ENCODE assay signal across 25 cellular contexts in the genomic region with DNA sequence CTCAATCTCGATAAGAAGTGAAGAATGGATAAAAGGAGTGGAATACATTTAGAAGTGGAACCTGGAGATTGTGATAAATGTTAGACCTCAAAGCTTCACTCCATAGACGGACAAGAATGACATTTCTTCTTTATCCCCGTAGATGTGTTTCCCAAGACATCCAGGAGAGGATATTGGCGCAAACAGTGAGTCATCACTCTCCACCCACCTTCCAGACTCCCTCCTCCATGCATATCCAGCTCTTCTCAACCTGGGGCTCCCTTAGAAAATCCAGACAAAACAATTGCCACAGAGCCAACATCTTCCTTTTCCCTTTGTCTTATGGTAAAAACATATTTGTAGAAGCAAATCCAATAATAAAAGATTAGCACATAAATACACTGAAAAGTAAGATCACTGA.
"Had no signal": no experiment of that assay in that cellular context is flagged by ENCODE, and none has a peak within 500 bp of the region (broad histone marks: within the 10 kb centered on the region; RNA-seq: fewer than 3 reads in every experiment).

No MANE protein-coding gene starts in this region.

- H3K27me3 Mint-ChIP-seq: activated CD4-positive, alpha-beta memory T cell treated with anti-CD3 and anti-CD28 coated beads for 36 hours; activated naive CD8-positive, alpha-beta T cell; activated naive CD8-positive, alpha-beta T cell treated with anti-CD3 and anti-CD28 coated beads, Interleukin-2, amount 50 U/mL, for 24 hours had no signal

- H3K27me3 ChIP-seq: SJSA1 had no signal

- H3K4me3 ChIP-seq: SJSA1 had no signal

- H3K4me1 Mint-ChIP-seq: activated naive CD8-positive, alpha-beta T cell treated with anti-CD3 and anti-CD28 coated beads, Interleukin-2, amount 50 U/mL, for 24 hours had no signal

- H3K4me2 ChIP-seq: KMS-11, SK-N-SH had no signal

- H3K9ac ChIP-seq: KMS-11, SK-N-SH had no signal

- H3K4me1 ChIP-seq: SJSA1 had no signal

- H3K4me3 Mint-ChIP-seq: activated CD4-positive, alpha-beta memory T cell treated with anti-CD3 and anti-CD28 coated beads for 36 hours; activated naive CD4-positive, alpha-beta T cell treated with anti-CD3 and anti-CD28 coated beads for 36 hours; activated naive CD8-positive, alpha-beta T cell; activated naive CD8-positive, alpha-beta T cell treated with anti-CD3 and anti-CD28 coated beads, Interleukin-2, amount 50 U/mL, for 24 hours; activated T-cell treated with anti-CD3 and anti-CD28 coated beads, Interleukin-2, amount 50 U/mL, for 4 hours; activated T-helper 1 cell treated with anti-CD3 and anti-CD28 coated beads, Interleukin-12 subunit alpha, Interleukin-12 subunit beta, Interleukin-2, Interleukin-4 antibody, amounts not matched to agents 30 ng/mL and 10 ng/mL and 1 ng/mL, durations not matched to agents 14 hours and 24 hours and 36 hours; brain; T-helper 1 cell treated with Interleukin-12 subunit alpha and Interleukin-12 subunit beta and Interleukin-4 antibody, amounts not matched to agents 30 μg/mL and 1 μg/mL, for 36 hours; T-helper 2 cell treated with Interferon-gamma antibody and Interleukin-4, amounts not matched to agents 5 μg/mL and 100 μg/mL, for 36 hours had no signal

- H3K36me3 Mint-ChIP-seq: activated CD4-positive, alpha-beta memory T cell treated with anti-CD3 and anti-CD28 coated beads for 36 hours; activated naive CD8-positive, alpha-beta T cell; brain had no signal

- DNase-seq: activated CD4-positive, alpha-beta memory T cell treated with anti-CD3 and anti-CD28 coated beads for 36 hours; activated CD4-positive, alpha-beta T cell treated with anti-CD3 and anti-CD28 coated beads for 4 hours; activated CD4-positive, alpha-beta T cell treated with anti-CD3 and anti-CD28 coated beads, Interleukin-2, amount 50 U/mL, for 1 hour; activated CD8-positive, alpha-beta memory T cell treated with anti-CD3 and anti-CD28 coated beads, Interleukin-2, amount 50 U/mL, for 4 hours; activated gamma-delta T cell treated with Interleukin-2 at 50 U/mL for 16 hours; activated naive CD4-positive, alpha-beta T cell treated with anti-CD3 and anti-CD28 coated beads for 36 hours; activated naive CD8-positive, alpha-beta T cell treated with anti-CD3 and anti-CD28 coated beads, Interleukin-2, amount 50 U/mL, for 24 hours; activated T-cell treated with anti-CD3 and anti-CD28 coated beads for 4 hours; activated T-cell treated with anti-CD3 and anti-CD28 coated beads, Interleukin-2, amount 50 U/mL, for 4 hours; MM.1S; MV-4-11; NCI-H1092; NCI-H146; NCI-H2107; NCI-H2171; NCI-H524 treated with DMSO at 0.1 percent for 48 hours; SHP77 treated with DMSO at 0.1 percent for 48 hours; SK-N-SH had no signal

- H3K9me3 ChIP-seq: SJSA1, SK-N-SH had no signal

- H3K27ac ChIP-seq: KMS-11, SJSA1 had no signal

- H3K36me3 ChIP-seq: SJSA1 had no signal

- H3K27ac Mint-ChIP-seq: activated CD4-positive, alpha-beta memory T cell treated with anti-CD3 and anti-CD28 coated beads for 36 hours; activated naive CD4-positive, alpha-beta T cell treated with anti-CD3 and anti-CD28 coated beads for 36 hours; activated naive CD8-positive, alpha-beta T cell; activated naive CD8-positive, alpha-beta T cell treated with anti-CD3 and anti-CD28 coated beads, Interleukin-2, amount 50 U/mL, for 24 hours; activated T-helper 1 cell treated with anti-CD3 and anti-CD28 coated beads, Interleukin-12 subunit alpha, Interleukin-12 subunit beta, Interleukin-2, Interleukin-4 antibody, amounts not matched to agents 30 ng/mL and 10 ng/mL and 1 ng/mL, durations not matched to agents 14 hours and 24 hours and 36 hours; brain; T-helper 1 cell treated with Interleukin-12 subunit alpha and Interleukin-12 subunit beta and Interleukin-4 antibody, amounts not matched to agents 30 μg/mL and 1 μg/mL, for 36 hours; T-helper 2 cell treated with Interferon-gamma antibody and Interleukin-4, amounts not matched to agents 5 μg/mL and 100 μg/mL, for 36 hours had no signal
